22 cellular contexts compared by ENCODE assay signal in the genomic region with DNA sequence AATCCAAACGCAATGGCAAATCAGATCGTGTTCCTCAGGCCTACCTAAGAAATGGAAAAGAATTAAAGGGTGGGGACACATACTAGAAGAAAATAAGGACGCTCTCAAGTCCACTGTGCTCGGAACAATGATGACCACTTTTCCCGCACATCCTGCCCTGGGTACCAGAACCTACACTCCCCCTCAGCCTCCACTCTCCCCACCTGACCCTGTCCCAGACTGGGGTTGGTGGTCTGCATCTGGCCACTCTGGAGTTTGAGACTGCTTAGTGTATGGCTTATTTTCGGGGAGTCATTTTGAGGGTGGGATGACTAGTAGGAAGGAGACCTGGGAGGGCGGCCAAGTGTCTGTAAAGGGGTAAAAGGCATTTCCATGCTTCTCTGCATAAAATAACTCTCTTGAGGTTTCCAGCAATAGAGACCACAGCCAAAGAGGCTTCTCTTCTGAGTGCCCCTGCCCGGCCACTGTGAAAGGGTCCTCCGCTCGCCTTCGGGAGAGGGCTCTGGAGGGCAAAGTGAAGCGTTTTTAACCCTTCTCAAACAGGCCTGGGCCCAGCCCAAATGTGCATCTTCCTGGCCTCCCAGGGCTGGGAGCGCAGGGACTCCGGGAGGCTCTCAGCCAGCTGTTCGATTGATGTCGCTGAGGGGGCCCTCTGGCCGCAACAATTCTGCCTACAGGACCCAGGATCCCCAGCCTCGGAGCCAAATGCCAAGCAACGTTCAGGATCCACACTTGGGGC. TPM values are rescaled to one million over a fixed set of nuclear protein-coding genes. Genes with fewer than 3 reads are reported as not detected.
A peak's percentile ranks its signal among the peaks of the same experiment; 100 is the strongest.
DNase-seq lines count a peak whose midpoint lies in the region; ATAC-seq and TF ChIP-seq lines count a peak whose summit lies in the region.
"Had no signal": no experiment of that assay in that cellular context is flagged by ENCODE, and none has a peak within 500 bp of the region (broad histone marks: within the 10 kb centered on the region; RNA-seq: fewer than 3 reads in every experiment).

No MANE protein-coding gene starts in this region.

- POLR2A ChIA-PET in HEK293T (lab: Yijun Ruan, JAX): no interaction called here
- POLR2A ChIA-PET in naive thymus-derived CD8-positive, alpha-beta T cell (lab: Charles Lee): no interaction called here

- peaks cover 89% of the 10 kb centered on the region for H3K27me3 Mint-ChIP-seq in activated T-cell treated with anti-CD3 and anti-CD28 coated beads, Interleukin-2, amount 50 U/mL, for 72 hours (ENCODE audit: low read depth)
- H3K27me3 Mint-ChIP-seq in naive B cell (peaks cover 73 to 84% (median 83%) of the 10 kb centered on the region in 3 donors), type B pancreatic cell (peaks cover 97% of the 10 kb centered on the region)
- peaks cover 52 to 95% (median 68%) of the 10 kb centered on the region in 5 donors for H3K27me3 Mint-ChIP-seq in naive thymus-derived CD8-positive, alpha-beta T cell

- CTCF ChIA-PET in HEK293T (lab: Yijun Ruan, JAX): no interaction called here

- H3K4me3 Mint-ChIP-seq in activated T-cell treated with anti-CD3 and anti-CD28 coated beads, Interleukin-2, amount 50 U/mL, for 72 hours: peak overlapping the region; percentile 70 to 78
- H3K4me3 Mint-ChIP-seq in naive B cell (peak overlapping the region in 6 of 8 donors; percentile 45 to 79 (median 66)), type B pancreatic cell (peak overlapping the region; percentile 44)
- H3K4me3 Mint-ChIP-seq in naive thymus-derived CD8-positive, alpha-beta T cell: peak overlapping the region in 5 of 10 donors; percentile 12 to 77 (median 59)
- H3K4me3 Mint-ChIP-seq: activated B cell treated with CpG ODN at 0.5 μM for 24 hours had no signal

- no peak for ATAC-seq in activated T-cell treated with anti-CD3 and anti-CD28 coated beads, Interleukin-2, amount 50 U/mL, for 72 hours (replicated peaks in 1 of 2)
- no peak for ATAC-seq in naive B cell (ENCODE audit: low read depth in 2 of 2)
- no peak for ATAC-seq in naive thymus-derived CD8-positive, alpha-beta T cell
- no peak for ATAC-seq in left cardiac atrium
- ATAC-seq: CD8-positive, alpha-beta T cell; right cardiac atrium had no signal

- no peak overlapping the region for H3K27ac ChIP-seq in coronary artery
- H3K27ac ChIP-seq: esophagus muscularis mucosa had no signal

- H3K27ac Mint-ChIP-seq in activated T-cell treated with anti-CD3 and anti-CD28 coated beads, Interleukin-2, amount 50 U/mL, for 72 hours: no peak overlapping the region
- H3K27ac Mint-ChIP-seq in naive B cell (peak overlapping the region in 4 of 6 donors; percentile 71 to 97 (median 84)), type B pancreatic cell (no peak overlapping the region)
- peak overlapping the region in 3 of 10 donors; percentile 19 to 56 (median 40) for H3K27ac Mint-ChIP-seq in naive thymus-derived CD8-positive, alpha-beta T cell
- H3K27ac Mint-ChIP-seq: brain; CD8-positive, alpha-beta T cell had no signal

- peaks cover 0 to 2% of the 10 kb centered on the region in 2 donors for H3K9me3 Mint-ChIP-seq in activated T-cell treated with anti-CD3 and anti-CD28 coated beads, Interleukin-2, amount 50 U/mL, for 72 hours
- H3K9me3 Mint-ChIP-seq in naive B cell: peaks cover 4 to 41% (median 23%) of the 10 kb centered on the region in 7 donors
- no peaks in the 10 kb centered on the region for H3K9me3 Mint-ChIP-seq in type B pancreatic cell
- peaks cover 0 to 25% (median 13%) of the 10 kb centered on the region in 9 donors for H3K9me3 Mint-ChIP-seq in naive thymus-derived CD8-positive, alpha-beta T cell
- H3K9me3 Mint-ChIP-seq: CD8-positive, alpha-beta T cell had no signal

- intact Hi-C loops in left cardiac atrium (cut with DNase I): loop anchor here in 1 of 2 donors (10.0 kb wide), 1 partner anchor 362 kb away; no protein-coding TSS in a partner anchor

- DNase-seq in activated T-cell treated with anti-CD3 and anti-CD28 coated beads, Interleukin-2, amount 50 U/mL, for 72 hours: peak in 1 of 2 donors; percentile 7
- no peak for DNase-seq in activated T-cell treated with anti-CD3 and anti-CD28 coated beads, Interleukin-2, amount 50 U/mL, for 1 hour
- DNase-seq in coronary artery (ENCODE audit: low spot score) (no peak), naive B cell (no peak), type B pancreatic cell (ENCODE audit: extremely low spot score, unreplicated experiment) (no peak), HEK293T (ENCODE audit: extremely low spot score) (no peak), left cardiac atrium (no peak)
- DNase-seq in naive thymus-derived CD8-positive, alpha-beta T cell: no peak
- DNase-seq: activated B cell treated with CpG ODN at 0.5 μM for 24 hours; activated CD8-positive, alpha-beta memory T cell treated with anti-CD3 and anti-CD28 coated beads, Interleukin-2, amount 50 U/mL, for 4 hours; activated naive CD4-positive, alpha-beta T cell treated with Interleukin-2 at 50 U/mL for 16 hours; CD8-positive, alpha-beta T cell; dermis blood vessel endothelial cell; MG63; NCI-H1930 had no signal

- H3K36me3 Mint-ChIP-seq in activated T-cell treated with anti-CD3 and anti-CD28 coated beads, Interleukin-2, amount 50 U/mL, for 72 hours (ENCODE audit: insufficient read depth in 2 of 2): peaks cover 2 to 4% of the 10 kb centered on the region in 2 donors
- H3K36me3 Mint-ChIP-seq in naive B cell (peaks cover 14 to 15% of the 10 kb centered on the region in 2 donors), type B pancreatic cell (no peaks in the 10 kb centered on the region)
- peaks cover 2 to 24% (median 12%) of the 10 kb centered on the region in 3 donors for H3K36me3 Mint-ChIP-seq in naive thymus-derived CD8-positive, alpha-beta T cell
- H3K36me3 Mint-ChIP-seq: brain; CD8-positive, alpha-beta T cell had no signal

- H3K4me1 Mint-ChIP-seq in activated T-cell treated with anti-CD3 and anti-CD28 coated beads, Interleukin-2, amount 50 U/mL, for 72 hours (ENCODE audit: low read depth): peaks cover 53% of the 10 kb centered on the region
- H3K4me1 Mint-ChIP-seq in naive B cell: peaks cover 18 to 26% (median 24%) of the 10 kb centered on the region in 3 donors
- peaks cover 6% of the 10 kb centered on the region for H3K4me1 Mint-ChIP-seq in type B pancreatic cell (ENCODE audit: unreplicated experiment)
- peaks cover 18 to 41% (median 29%) of the 10 kb centered on the region in 4 donors for H3K4me1 Mint-ChIP-seq in naive thymus-derived CD8-positive, alpha-beta T cell

- TF ChIP-seq CTCF in coronary artery (IDR thresholded peaks at IDR 0.05) (no peak), type B pancreatic cell (conservative IDR thresholded peaks at IDR 0.05) (no peak)

- peak overlapping the region; percentile 6 for H3K4me3 ChIP-seq in coronary artery
- H3K4me3 ChIP-seq: MG63 had no signal

TF ChIP-seq in HEK293T, 16 proteins besides CTCF, POLR2A, EP300 and RAD21:
- TF ChIP-seq L3MBTL2 (conservative IDR thresholded peaks at IDR 0.05) (no peak), FOXK2 (IDR thresholded peaks at IDR 0.05) (no peak), NFRKB (IDR thresholded peaks at IDR 0.05) (no peak), FOXM1 (IDR thresholded peaks at IDR 0.05; ENCODE audit: borderline replicate concordance) (no peak), LEF1 (IDR thresholded peaks at IDR 0.05; ENCODE audit: borderline replicate concordance) (no peak), HDGF (IDR thresholded peaks at IDR 0.05; ENCODE audit: borderline replicate concordance) (no peak), TARDBP (IDR thresholded peaks at IDR 0.05) (no peak), SP1 (IDR thresholded peaks at IDR 0.05) (no peak), ELF4 (IDR thresholded peaks at IDR 0.05) (no peak), BHLHE40 (IDR thresholded peaks at IDR 0.05; ENCODE audit: borderline replicate concordance) (no peak), ARNT (IDR thresholded peaks at IDR 0.05) (no peak), ZNF384 (IDR thresholded peaks at IDR 0.05) (no peak)

RNA-seq across cellular contexts. Expression of gene OTP, which starts 4.6 kb away (rescaled TPM):
- under 1 TPM in 1 of 2 donors, not detected in 1; 0.19 TPM for total RNA-seq in activated T-cell treated with anti-CD3 and anti-CD28 coated beads, Interleukin-2, amount 50 U/mL, for 72 hours
- polyA plus RNA-seq in naive B cell (ENCODE audit: low read depth in 6 of 6): not detected
- total RNA-seq in type B pancreatic cell (ENCODE audit: low replicate concordance) (0.17 and 0.31 TPM in 2 replicates), left cardiac atrium (not detected)
- not detected for total RNA-seq in naive thymus-derived CD8-positive, alpha-beta T cell
- polyA plus RNA-seq in naive thymus-derived CD8-positive, alpha-beta T cell: not detected
- total RNA-seq: activated B cell treated with CpG ODN at 0.5 μM for 24 hours; CD8-positive, alpha-beta T cell; dermis blood vessel endothelial cell; esophagus muscularis mucosa; G401; glomerular endothelial cell; mesenteric fat pad; right cardiac atrium; T-helper 1 cell treated with Interleukin-12 subunit alpha and Interleukin-12 subunit beta and Interleukin-4 antibody, amounts not matched to agents 30 ng/mL and 1 ng/mL, for 36 hours had no signal
- polyA plus RNA-seq: right cardiac atrium had no signal

Comparison
In these comparisons a context has a peak if more than half of its experiments do, and no peak if none do; other contexts are left out.
1. H3K27ac Mint-ChIP-seq: peak in naive B cell (4 of 6); none in activated T-cell treated with anti-CD3 and anti-CD28 coated beads, Interleukin-2, amount 50 U/mL, for 72 hours (single experiment) and type B pancreatic cell (single experiment).